In the genomic region with DNA sequence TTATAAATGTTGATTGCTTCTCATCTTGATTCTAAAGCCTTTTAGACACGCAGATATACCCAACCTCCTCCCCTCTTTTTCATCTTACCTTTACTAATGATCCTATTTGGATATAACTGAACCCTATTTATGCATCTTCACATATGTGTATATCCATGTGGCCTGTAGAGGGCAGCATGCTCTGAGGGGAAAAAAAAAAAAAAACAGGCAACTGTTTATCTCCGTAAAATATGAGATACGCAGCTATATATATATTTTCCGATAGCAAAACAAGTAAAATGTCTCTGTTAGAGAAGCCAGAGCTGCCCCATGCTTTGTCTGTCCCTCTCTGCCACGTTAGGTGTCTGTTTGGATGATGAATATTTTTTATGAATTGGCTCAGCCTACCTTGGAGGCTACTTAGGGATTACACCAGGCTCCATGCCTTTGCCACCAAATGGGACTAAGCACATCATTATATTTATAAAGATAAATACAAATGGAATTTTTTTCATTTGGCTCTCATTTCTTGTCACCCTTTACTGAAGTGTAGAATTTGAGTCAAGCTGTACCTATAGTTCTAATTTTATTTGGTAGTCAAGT, we compare ENCODE assay signal across 8 cellular contexts.
DNase-seq lines count a peak whose midpoint lies in the region; ATAC-seq, FAIRE-seq and TF ChIP-seq lines count a peak whose summit lies in the region.

No MANE protein-coding gene starts in this region.

- H4K20me1 ChIP-seq in K562 (replicated peaks; ENCODE audit: control insufficient read depth, insufficient read depth, low read length) = no peaks in the 10 kb centered on the region

- no peaks in the 10 kb centered on the region for H3K27me3 ChIP-seq in ACC112 (ENCODE audit: insufficient read depth, low read length)
- H3K27me3 ChIP-seq in K562 (ENCODE audit: control insufficient read depth in 2 of 2, insufficient read depth in 2 of 2, low read length in 2 of 2) = peaks cover 2 to 5% of the 10 kb centered on the region in 2 experiments; a peak in 1 of 5 replicates
- H3K27me3 ChIP-seq in kidney epithelial cell (ENCODE audit: control insufficient read depth, insufficient read depth, low read length) = no peaks in the 10 kb centered on the region
- H3K27me3 ChIP-seq in thyroid gland = no peaks in the 10 kb centered on the region

- H3K36me3 ChIP-seq in ACC112 (ENCODE audit: insufficient read depth, low read length) = no peaks in the 10 kb centered on the region
- no peaks in the 10 kb centered on the region for H3K36me3 ChIP-seq in K562 (ENCODE audit: control insufficient read depth, insufficient read depth, low read length)
- H3K36me3 ChIP-seq in kidney epithelial cell (ENCODE audit: control insufficient read depth, insufficient read depth, low read length) = no peaks in the 10 kb centered on the region
- no peaks in the 10 kb centered on the region for H3K36me3 ChIP-seq in thyroid gland

- ATAC-seq in HG02981 (IDR thresholded peaks at IDR 0.05; ENCODE audit: unreplicated experiment) (peak; percentile 73), K562 (peak; percentile 93)

- intact Hi-C loops in K562 (cut with micrococcal nuclease) (loop anchor here (1.0 to 10.0 kb wide), 4 partner anchors 345 to 765 kb away; no protein-coding TSS in a partner anchor), thyroid gland (cut with DNase I) (loop anchor here (10.0 kb wide), 1 partner anchor 545 kb away; no protein-coding TSS in a partner anchor)

- no peaks in the 10 kb centered on the region for H3K9me1 ChIP-seq in K562 (ENCODE audit: control insufficient read depth, insufficient read depth, low read length)

- BruUV-seq in K562 (replicated peaks; lab: Mats Ljungman, UMichigan) = no TSS peak

- H2AFZ ChIP-seq in ACC112 (ENCODE audit: low read length, unreplicated experiment) (no peak overlapping the region), K562 (ENCODE audit: low read depth, low read length) (peak overlapping the region; percentile 60; the same call in 1 of the 2 replicates)

- peak; percentile 32 for FAIRE-seq in K562 (lab: Jason Lieb, UNC)

- no peak for TF ChIP-seq EP300 in K562 (IDR thresholded peaks at IDR 0.05; ENCODE audit: low read length)

- H3K4me1 ChIP-seq in ACC112 (ENCODE audit: control insufficient read depth, insufficient read depth, low read length, unreplicated experiment) = no peaks in the 10 kb centered on the region
- no peaks in the 10 kb centered on the region for H3K4me1 ChIP-seq in K562 (replicated peaks in 1 of 2; ENCODE audit: control insufficient read depth in 2 of 2, insufficient read depth in 2 of 2, low read length in 2 of 2)
- peaks cover 4 to 8% of the 10 kb centered on the region in 2 donors for H3K4me1 ChIP-seq in thyroid gland

- in situ Hi-C loops in K562 (cut with MboI) = loop anchor here (5.0 kb wide), 1 partner anchor 548 kb away; no protein-coding TSS in a partner anchor

- TF ChIP-seq CTCF in GM12875 (IDR thresholded peaks at IDR 0.05; ENCODE audit: borderline replicate concordance, insufficient read depth, low read depth, low read length) = peak; percentile 47; the same call in 1 of the 2 replicates
- peak; percentile 51 to 81 (median 74); a peak in 5 of 6 replicates for TF ChIP-seq CTCF in K562 (IDR thresholded peaks at IDR 0.05 in 2 of 3, conservative IDR thresholded peaks at IDR 0.05 in 1 of 3; ENCODE audit: insufficient read depth in 2 of 3, low read depth in 1 of 3, low read length in 3 of 3)
- TF ChIP-seq CTCF in kidney epithelial cell (IDR thresholded peaks at IDR 0.05; ENCODE audit: insufficient read depth, low read length, poor library complexity, severe bottlenecking) = peak; percentile 69
- peak; percentile 46 to 80 (median 64) for TF ChIP-seq CTCF in thyroid gland (IDR thresholded peaks at IDR 0.05)

- 2% methylated on average over 5 of the region's 5 CpGs for WGBS in K562 (ENCODE audit: insufficient coverage, low coverage, missing lambda C conversion rate)
- 10 to 12% methylated on average over 5 of the region's 5 CpGs for WGBS in thyroid gland, 2 donors

- TF ChIP-seq RAD21 in K562 (CRISPR knock-in tag; conservative IDR thresholded peaks at IDR 0.05 in 1 of 2, IDR thresholded peaks at IDR 0.05 in 1 of 2) = peak; percentile 57 to 62

- TF ChIP-seq POLR2A in K562 (conservative IDR thresholded peaks at IDR 0.05) = no peak
- no peak for TF ChIP-seq POLR2A in thyroid gland (IDR thresholded peaks at IDR 0.05)

- H3K4me3 ChIP-seq in ACC112 (ENCODE audit: low read depth, low read length) = peak overlapping the region; percentile 47; the same call in 1 of the 2 replicates
- H3K4me3 ChIP-seq in GM12875 (ENCODE audit: low read depth, low read length) = no peak overlapping the region
- H3K4me3 ChIP-seq in K562 = no peak overlapping the region
- H3K4me3 ChIP-seq in kidney epithelial cell (ENCODE audit: low read depth, low read length) = no peak overlapping the region
- peak overlapping the region in 1 of 3 donors; percentile 19 for H3K4me3 ChIP-seq in thyroid gland (replicated peaks in 1 of 3)

- no peaks in the 10 kb centered on the region for H3K79me2 ChIP-seq in ACC112 (ENCODE audit: control insufficient read depth, insufficient read depth, low read length, unreplicated experiment)
- H3K79me2 ChIP-seq in K562 (ENCODE audit: control insufficient read depth, insufficient read depth, low read length) = no peaks in the 10 kb centered on the region

- H3K9ac ChIP-seq in K562 (ENCODE audit: insufficient read depth in 1 of 2, low read depth in 2 of 2, low read length in 2 of 2) = no peak overlapping the region

- H3K4me2 ChIP-seq in K562 (ENCODE audit: insufficient read depth, low read length) = peak overlapping the region; percentile 67

- POLR2A ChIA-PET in K562 (lab: Yijun Ruan, JAX) = no interaction called here

- DNase-seq in NCI-H345 treated with DMSO at 0.1 percent for 48 hours (lab: John Stamatoyannopoulos, UW; ENCODE audit: unreplicated experiment) (peak; percentile 41), K562 (ENCODE audit: extremely low read depth in 1 of 4, low spot score in 3 of 4) (peak; percentile 32 to 54 (median 36)), kidney epithelial cell (ENCODE audit: low read depth) (no peak), thyroid gland (peak in 1 of 2 donors; percentile 4)
- no peak for DNase-seq in stimulated activated CD8-positive, alpha-beta memory T cell treated with anti-CD3 and anti-CD28 coated beads, Interleukin-4, amount 100 ng/mL, for 48 hours

- H3K27ac ChIP-seq in ACC112 (ENCODE audit: low read depth, low read length) = no peak overlapping the region
- no peak overlapping the region for H3K27ac ChIP-seq in K562 (ENCODE audit: extremely low read depth, low read depth, low read length)
- no peak overlapping the region for H3K27ac ChIP-seq in thyroid gland

- H3K9me3 ChIP-seq in K562 (replicated peaks; ENCODE audit: control insufficient read depth, insufficient read depth, low read depth, low read length) = no peaks in the 10 kb centered on the region
- H3K9me3 ChIP-seq in thyroid gland = no peaks in the 10 kb centered on the region

- CTCF ChIA-PET in K562 (lab: Yijun Ruan, JAX; ENCODE audit: low intra/inter-chr PET ratio) = interaction anchor here (0.6 to 1.6 kb wide), 5 partner anchors 13 to 695 kb away, joined by 3 to 6 read pairs (median 3); no protein-coding TSS in a partner anchor

TF ChIP-seq in K562, 482 proteins besides CTCF, POLR2A, EP300 and RAD21 (continues in another document):
- TF ChIP-seq ZBTB17 (CRISPR knock-in tag; IDR thresholded peaks at IDR 0.05) (no peak), ZNF551 (CRISPR knock-in tag; IDR thresholded peaks at IDR 0.05) (no peak), ZNF384 (IDR thresholded peaks at IDR 0.05; ENCODE audit: low read depth, low read length) (peak; percentile 96), LEF1 (IDR thresholded peaks at IDR 0.05) (no peak), KDM4B (IDR thresholded peaks at IDR 0.05; ENCODE audit: borderline replicate concordance in 2 of 2, low read depth in 1 of 2) (no peak), SAP30 (IDR thresholded peaks at IDR 0.05; ENCODE audit: borderline replicate concordance, insufficient read depth, low read depth, low read length, poor library complexity, severe bottlenecking) (no peak)
- TF ChIP-seq, protein P1, sequence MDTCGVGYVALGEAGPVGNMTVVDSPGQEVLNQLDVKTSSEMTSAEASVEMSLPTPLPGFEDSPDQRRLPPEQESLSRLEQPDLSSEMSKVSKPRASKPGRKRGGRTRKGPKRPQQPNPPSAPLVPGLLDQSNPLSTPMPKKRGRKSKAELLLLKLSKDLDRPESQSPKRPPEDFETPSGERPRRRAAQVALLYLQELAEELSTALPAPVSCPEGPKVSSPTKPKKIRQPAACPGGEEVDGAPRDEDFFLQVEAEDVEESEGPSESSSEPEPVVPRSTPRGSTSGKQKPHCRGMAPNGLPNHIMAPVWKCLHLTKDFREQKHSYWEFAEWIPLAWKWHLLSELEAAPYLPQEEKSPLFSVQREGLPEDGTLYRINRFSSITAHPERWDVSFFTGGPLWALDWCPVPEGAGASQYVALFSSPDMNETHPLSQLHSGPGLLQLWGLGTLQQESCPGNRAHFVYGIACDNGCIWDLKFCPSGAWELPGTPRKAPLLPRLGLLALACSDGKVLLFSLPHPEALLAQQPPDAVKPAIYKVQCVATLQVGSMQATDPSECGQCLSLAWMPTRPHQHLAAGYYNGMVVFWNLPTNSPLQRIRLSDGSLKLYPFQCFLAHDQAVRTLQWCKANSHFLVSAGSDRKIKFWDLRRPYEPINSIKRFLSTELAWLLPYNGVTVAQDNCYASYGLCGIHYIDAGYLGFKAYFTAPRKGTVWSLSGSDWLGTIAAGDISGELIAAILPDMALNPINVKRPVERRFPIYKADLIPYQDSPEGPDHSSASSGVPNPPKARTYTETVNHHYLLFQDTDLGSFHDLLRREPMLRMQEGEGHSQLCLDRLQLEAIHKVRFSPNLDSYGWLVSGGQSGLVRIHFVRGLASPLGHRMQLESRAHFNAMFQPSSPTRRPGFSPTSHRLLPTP (IDR thresholded peaks at IDR 0.05; ENCODE audit: borderline replicate concordance, extremely low read depth, insufficient read length) = no peak
- TF ChIP-seq, protein P2, sequence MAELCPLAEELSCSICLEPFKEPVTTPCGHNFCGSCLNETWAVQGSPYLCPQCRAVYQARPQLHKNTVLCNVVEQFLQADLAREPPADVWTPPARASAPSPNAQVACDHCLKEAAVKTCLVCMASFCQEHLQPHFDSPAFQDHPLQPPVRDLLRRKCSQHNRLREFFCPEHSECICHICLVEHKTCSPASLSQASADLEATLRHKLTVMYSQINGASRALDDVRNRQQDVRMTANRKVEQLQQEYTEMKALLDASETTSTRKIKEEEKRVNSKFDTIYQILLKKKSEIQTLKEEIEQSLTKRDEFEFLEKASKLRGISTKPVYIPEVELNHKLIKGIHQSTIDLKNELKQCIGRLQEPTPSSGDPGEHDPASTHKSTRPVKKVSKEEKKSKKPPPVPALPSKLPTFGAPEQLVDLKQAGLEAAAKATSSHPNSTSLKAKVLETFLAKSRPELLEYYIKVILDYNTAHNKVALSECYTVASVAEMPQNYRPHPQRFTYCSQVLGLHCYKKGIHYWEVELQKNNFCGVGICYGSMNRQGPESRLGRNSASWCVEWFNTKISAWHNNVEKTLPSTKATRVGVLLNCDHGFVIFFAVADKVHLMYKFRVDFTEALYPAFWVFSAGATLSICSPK (IDR thresholded peaks at IDR 0.05; ENCODE audit: borderline replicate concordance) = no peak

Comparison
In these comparisons a context has a peak if more than half of its experiments do, and no peak if none do; other contexts are left out.
1. DNase-seq: peak in NCI-H345 treated with DMSO at 0.1 percent for 48 hours (single experiment) and K562 (4 of 4); none in kidney epithelial cell (single experiment) and stimulated activated CD8-positive, alpha-beta memory T cell treated with anti-CD3 and anti-CD28 coated beads, Interleukin-4, amount 100 ng/mL, for 48 hours (single experiment).
2. Peak in every context shown above with its lines, with median percentiles within 50 percentile points of each other: CTCF ChIP-seq.